In the genomic region with DNA sequence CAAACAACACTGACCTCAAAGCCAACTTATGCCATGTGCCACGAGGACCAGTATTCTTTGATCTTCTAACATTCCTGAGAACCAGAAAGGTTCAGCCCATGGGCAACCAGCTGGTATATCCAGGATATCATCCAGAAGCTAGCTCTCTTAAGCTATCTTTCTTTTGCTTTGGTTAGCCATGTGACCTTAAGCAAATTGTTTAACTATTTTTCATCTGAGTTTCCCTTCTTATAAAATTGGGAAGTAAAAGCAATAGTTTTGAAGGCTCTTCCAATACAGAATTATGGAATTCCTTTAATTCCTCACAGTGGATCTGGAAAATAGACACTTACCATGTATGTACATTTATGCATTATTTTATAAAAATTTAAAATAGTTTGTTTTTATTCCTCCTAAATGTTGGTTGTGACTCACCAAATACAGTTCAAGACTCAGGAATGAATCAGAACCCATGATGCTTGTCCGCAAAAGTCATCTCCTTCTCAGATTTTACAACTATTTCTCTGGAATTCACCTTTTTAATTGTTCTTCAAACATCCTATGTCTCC, we compare ENCODE assay signal across 16 cellular contexts.
DNase-seq lines count a peak whose midpoint lies in the region; ATAC-seq, FAIRE-seq and TF ChIP-seq lines count a peak whose summit lies in the region.
"Had no signal": no experiment of that assay in that cellular context is flagged by ENCODE, and none has a peak within 500 bp of the region (broad histone marks: within the 10 kb centered on the region; RNA-seq: fewer than 3 reads in every experiment).

No MANE protein-coding gene starts in this region.

- H3K4me3 ChIP-seq in ACC112 (ENCODE audit: low read depth, low read length) (peak overlapping the region; percentile 9; the same call in 1 of the 2 replicates), brain microvascular endothelial cell (ENCODE audit: low read depth, low read length) (no peak overlapping the region), lower leg skin (ENCODE audit: low read depth, poor library complexity, severe bottlenecking) (no peak overlapping the region), lower lobe of right lung (no peak overlapping the region)
- H3K4me3 ChIP-seq: upper lobe of left lung had no signal

- in situ Hi-C loops in brain microvascular endothelial cell (cut with HindIII; ENCODE audit: low pct_ligation_motif_present, low sequenced_read_pairs), result no loop called here

- no peaks in the 10 kb centered on the region for H3K27me3 ChIP-seq in ACC112 (ENCODE audit: insufficient read depth, low read length)
- no peaks in the 10 kb centered on the region for H3K27me3 ChIP-seq in brain microvascular endothelial cell (replicated peaks)
- no peaks in the 10 kb centered on the region for H3K27me3 ChIP-seq in lower lobe of right lung (ENCODE audit: low read depth)
- H3K27me3 ChIP-seq: upper lobe of left lung had no signal

- H3K27ac ChIP-seq in ACC112 (ENCODE audit: low read depth, low read length), result peak overlapping the region; percentile 88
- peak overlapping the region; percentile 83 for H3K27ac ChIP-seq in brain microvascular endothelial cell
- no peak overlapping the region for H3K27ac ChIP-seq in lower lobe of right lung
- H3K27ac ChIP-seq: upper lobe of left lung, WERI-Rb-1 had no signal

- TF ChIP-seq POLR2A in lower leg skin (IDR thresholded peaks at IDR 0.05), result no peak

- no peaks in the 10 kb centered on the region for H3K79me2 ChIP-seq in ACC112 (ENCODE audit: control insufficient read depth, insufficient read depth, low read length, unreplicated experiment)

- H3K4me1 ChIP-seq in ACC112 (ENCODE audit: control insufficient read depth, insufficient read depth, low read length, unreplicated experiment) (peaks cover 60% of the 10 kb centered on the region), lower lobe of right lung (no peaks in the 10 kb centered on the region)

- no peak for FAIRE-seq in HTR-8/SVneo (lab: Jason Lieb, UNC)

- ATAC-seq in GM19467 (IDR thresholded peaks at IDR 0.05; ENCODE audit: unreplicated experiment), result no peak
- ATAC-seq in lower lobe of right lung, result no peak

- TF ChIP-seq CTCF in brain microvascular endothelial cell (IDR thresholded peaks at IDR 0.05; ENCODE audit: low read depth, low read length, missing control alignments) (no peak), lower leg skin (IDR thresholded peaks at IDR 0.05) (no peak), lower lobe of right lung (IDR thresholded peaks at IDR 0.05) (no peak)

- H2AFZ ChIP-seq in ACC112 (ENCODE audit: low read length, unreplicated experiment), result peak overlapping the region; percentile 36

- H3K36me3 ChIP-seq in ACC112 (ENCODE audit: insufficient read depth, low read length) (no peaks in the 10 kb centered on the region), brain microvascular endothelial cell (replicated peaks) (no peaks in the 10 kb centered on the region), lower lobe of right lung (no peaks in the 10 kb centered on the region)
- H3K36me3 ChIP-seq: upper lobe of left lung, WERI-Rb-1 had no signal

- no peaks in the 10 kb centered on the region for H3K9me3 ChIP-seq in lower lobe of right lung
- H3K9me3 ChIP-seq: upper lobe of left lung had no signal

- intact Hi-C loops in lower leg skin (cut with DNase I; ENCODE audit: low total_unique reads) (no loop called here), lower lobe of right lung (cut with DNase I) (no loop called here)

- DNase-seq in HTR-8/SVneo (ENCODE audit: insufficient read length, low spot score) (peak; percentile 18), brain microvascular endothelial cell (peak; percentile 70), hepatic stellate cell (ENCODE audit: low spot score) (peak; percentile 32), NCI-H2081 treated with DMSO at 0.1 percent for 48 hours (lab: John Stamatoyannopoulos, UW) (no peak), lower leg skin (ENCODE audit: low spot score in 2 of 2) (no peak), lower lobe of right lung (no peak)
- DNase-seq: activated naive CD8-positive, alpha-beta T cell treated with anti-CD3 and anti-CD28 coated beads, Interleukin-2, amount 10 ng/mL, durations not matched to agents 7 days and 5 days; effector memory CD4-positive, alpha-beta T cell; H7; NCI-H1105 treated with DMSO at 0.1 percent for 48 hours; NCI-H69; SHP77 treated with DMSO at 0.1 percent for 48 hours; upper lobe of left lung; WERI-Rb-1 had no signal

- WGBS in lower leg skin, 2 donors, result 83 to 87% methylated on average over 2 of the region's 2 CpGs

Comparison
In these comparisons a context has a peak if more than half of its experiments do, and no peak if none do; other contexts are left out.
1. DNase-seq: peak in HTR-8/SVneo (single experiment), brain microvascular endothelial cell (single experiment) and hepatic stellate cell (single experiment); none in NCI-H2081 treated with DMSO at 0.1 percent for 48 hours (single experiment), lower leg skin (0 of 2) and lower lobe of right lung (single experiment).